Comparison of ENCODE assay signal across 19 cellular contexts in genomic region chr10:132309466-132309865, GRCh38. TPM values are rescaled to one million over a fixed set of nuclear protein-coding genes. Genes with fewer than 3 reads are reported as not detected.
DNase-seq lines count a peak whose midpoint lies in the region; ATAC-seq and TF ChIP-seq lines count a peak whose summit lies in the region.
"Had no signal": no experiment of that assay in that cellular context is flagged by ENCODE, and none has a peak within 500 bp of the region (broad histone marks: within the 10 kb centered on the region; RNA-seq: fewer than 3 reads in every experiment).

No MANE protein-coding gene starts in this region.

- H3K36me3 ChIP-seq in spleen = no peaks in the 10 kb centered on the region
- H3K36me3 ChIP-seq in gastrocnemius medialis = no peaks in the 10 kb centered on the region
- H3K36me3 ChIP-seq: HAP-1, upper lobe of right lung had no signal

- no peak for DNase-seq in activated T-cell treated with anti-CD3 and anti-CD28 coated beads, Interleukin-2, amount 50 U/mL, for 4 hours
- no peak for DNase-seq in activated T-cell treated with anti-CD3 and anti-CD28 coated beads, Interleukin-2, amount 50 U/mL, for 48 hours
- DNase-seq in WTC11 (ENCODE audit: low spot score) (no peak), spleen (peak; percentile 75), DMS79 treated with DMSO at 0.1 percent for 48 hours (lab: John Stamatoyannopoulos, UW) (no peak), gastrocnemius medialis (no peak)
- DNase-seq: activated CD8-positive, alpha-beta memory T cell treated with anti-CD3 and anti-CD28 coated beads, Interleukin-2, amount 10 ng/mL, durations not matched to agents 7 days and 5 days; central memory CD4-positive, alpha-beta T cell; COR-L47; NCI-H1436 treated with DMSO at 0.1 percent for 48 hours; NCI-H226; SW 1271; upper lobe of right lung had no signal

- H3K27me3 ChIP-seq in spleen (replicated peaks in 1 of 7) (peaks cover 0 to 42% (median 0%) of the 10 kb centered on the region in 7 donors), gastrocnemius medialis (peaks cover 7 to 14% (median 12%) of the 10 kb centered on the region in 3 donors)
- H3K27me3 ChIP-seq: upper lobe of right lung had no signal

- CTCF ChIA-PET in WTC11 (lab: Charles Lee) = no interaction called here

- peaks cover 6% of the 10 kb centered on the region for H3K27me3 Mint-ChIP-seq in activated T-cell treated with anti-CD3 and anti-CD28 coated beads, Interleukin-2, amount 50 U/mL, for 4 hours (ENCODE audit: low read depth)
- peaks cover 61% of the 10 kb centered on the region for H3K27me3 Mint-ChIP-seq in WTC11 (ENCODE audit: low read depth)

- H3K4me1 ChIP-seq in spleen (peaks cover 6 to 26% (median 20%) of the 10 kb centered on the region in 6 donors), gastrocnemius medialis (peaks cover 0 to 14% of the 10 kb centered on the region in 2 donors)

- TF ChIP-seq CTCF in WTC11 (IDR thresholded peaks at IDR 0.05) (no peak), spleen (IDR thresholded peaks at IDR 0.05 in 8 of 11, conservative IDR thresholded peaks at IDR 0.05 in 3 of 11) (no peak), gastrocnemius medialis (IDR thresholded peaks at IDR 0.05 in 4 of 5, conservative IDR thresholded peaks at IDR 0.05 in 1 of 5) (no peak)

- intact Hi-C loops in spleen (cut with DNase I; ENCODE audit: low total_unique reads) = no loop called here
- intact Hi-C loops in gastrocnemius medialis (cut with DNase I; ENCODE audit: low total_unique reads) = no loop called here

- in situ Hi-C loops in gastrocnemius medialis (cut with MboI; ENCODE audit: low sequenced_read_pairs in 4 of 4) = no loop called here

- H3K36me3 Mint-ChIP-seq in activated T-cell treated with anti-CD3 and anti-CD28 coated beads, Interleukin-2, amount 50 U/mL, for 4 hours (ENCODE audit: insufficient read depth) = no peaks in the 10 kb centered on the region
- H3K36me3 Mint-ChIP-seq in WTC11 = peaks cover 17% of the 10 kb centered on the region
- H3K36me3 Mint-ChIP-seq: activated CD8-positive, alpha-beta memory T cell treated with anti-CD3 and anti-CD28 coated beads, Interleukin-2, amount 10 ng/mL, durations not matched to agents 7 days and 5 days; stimulated activated memory B cell treated with anti-CD40 and anti-IgM and Interleukin-4, amounts not matched to agents 10 μg/mL and 1 μg/mL and 100 μg/mL, for 72 hours had no signal

- H3K9me3 Mint-ChIP-seq in activated T-cell treated with anti-CD3 and anti-CD28 coated beads, Interleukin-2, amount 50 U/mL, for 4 hours = no peaks in the 10 kb centered on the region
- peaks cover 29% of the 10 kb centered on the region for H3K9me3 Mint-ChIP-seq in WTC11

- no peak overlapping the region for H3K27ac Mint-ChIP-seq in WTC11
- H3K27ac Mint-ChIP-seq: activated CD8-positive, alpha-beta memory T cell treated with anti-CD3 and anti-CD28 coated beads, Interleukin-2, amount 10 ng/mL, durations not matched to agents 7 days and 5 days; stimulated activated memory B cell treated with anti-CD40 and anti-IgM and Interleukin-4, amounts not matched to agents 10 μg/mL and 1 μg/mL and 100 μg/mL, for 72 hours had no signal

- TF ChIP-seq POLR2A in spleen (IDR thresholded peaks at IDR 0.05) (no peak), gastrocnemius medialis (IDR thresholded peaks at IDR 0.05) (no peak)

- WGBS in spleen, 5 donors = 89 to 92% (median 89%) methylated on average over 12 of the region's 12 CpGs

- H3K4me3 Mint-ChIP-seq in activated T-cell treated with anti-CD3 and anti-CD28 coated beads, Interleukin-2, amount 50 U/mL, for 4 hours = peak overlapping the region; percentile 7
- peak overlapping the region; percentile 61 for H3K4me3 Mint-ChIP-seq in WTC11

- no peak overlapping the region for H3K27ac ChIP-seq in spleen
- H3K27ac ChIP-seq in gastrocnemius medialis = no peak overlapping the region

- POLR2A ChIA-PET in WTC11 (lab: Charles Lee) = no interaction called here

- no peak for ATAC-seq in activated T-cell treated with anti-CD3 and anti-CD28 coated beads, Interleukin-2, amount 50 U/mL, for 4 hours
- ATAC-seq in WTC11 = no peak
- no peak for ATAC-seq in gastrocnemius medialis
- no peak for ATAC-seq in GM19023 (IDR thresholded peaks at IDR 0.05; ENCODE audit: unreplicated experiment)
- ATAC-seq: activated CD8-positive, alpha-beta memory T cell treated with anti-CD3 and anti-CD28 coated beads, Interleukin-2, amount 10 ng/mL, durations not matched to agents 7 days and 5 days; GM12878; left lobe of liver; stimulated activated memory B cell treated with anti-CD40 and anti-IgM and Interleukin-4, amounts not matched to agents 10 μg/mL and 1 μg/mL and 100 μg/mL, for 72 hours; upper lobe of right lung had no signal

- H3K4me1 Mint-ChIP-seq in activated T-cell treated with anti-CD3 and anti-CD28 coated beads, Interleukin-2, amount 50 U/mL, for 4 hours (ENCODE audit: low read depth) = peaks cover 11% of the 10 kb centered on the region
- peaks cover 13% of the 10 kb centered on the region for H3K4me1 Mint-ChIP-seq in WTC11

- H3K4me3 ChIP-seq in iPS-18c (ENCODE audit: insufficient read depth, low read depth, low read length) = peak overlapping the region; percentile 3; the same call in 1 of the 2 replicates
- H3K4me3 ChIP-seq in spleen = no peak overlapping the region
- peak overlapping the region in 1 of 4 donors; percentile 89 for H3K4me3 ChIP-seq in gastrocnemius medialis
- H3K4me3 ChIP-seq: GM12878 had no signal

- H3K9me3 ChIP-seq in iPS-18c (ENCODE audit: control insufficient read depth, insufficient read depth, low read length) (peaks cover 5% of the 10 kb centered on the region), spleen (peaks cover 0 to 6% (median 0%) of the 10 kb centered on the region in 8 donors), gastrocnemius medialis (no peaks in the 10 kb centered on the region)
- H3K9me3 ChIP-seq: upper lobe of right lung had no signal

TF ChIP-seq in WTC11, 78 proteins besides CTCF, POLR2A, EP300 and RAD21 (continues in another document):
- TF ChIP-seq, protein P1, sequence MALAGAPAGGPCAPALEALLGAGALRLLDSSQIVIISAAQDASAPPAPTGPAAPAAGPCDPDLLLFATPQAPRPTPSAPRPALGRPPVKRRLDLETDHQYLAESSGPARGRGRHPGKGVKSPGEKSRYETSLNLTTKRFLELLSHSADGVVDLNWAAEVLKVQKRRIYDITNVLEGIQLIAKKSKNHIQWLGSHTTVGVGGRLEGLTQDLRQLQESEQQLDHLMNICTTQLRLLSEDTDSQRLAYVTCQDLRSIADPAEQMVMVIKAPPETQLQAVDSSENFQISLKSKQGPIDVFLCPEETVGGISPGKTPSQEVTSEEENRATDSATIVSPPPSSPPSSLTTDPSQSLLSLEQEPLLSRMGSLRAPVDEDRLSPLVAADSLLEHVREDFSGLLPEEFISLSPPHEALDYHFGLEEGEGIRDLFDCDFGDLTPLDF (CRISPR knock-in tag; IDR thresholded peaks at IDR 0.05) = no peak
- TF ChIP-seq CREM (CRISPR knock-in tag; IDR thresholded peaks at IDR 0.05) (no peak), E2F5 (CRISPR knock-in tag; IDR thresholded peaks at IDR 0.05) (no peak), GTF2I (CRISPR knock-in tag; conservative IDR thresholded peaks at IDR 0.05) (no peak), AR (CRISPR knock-in tag; IDR thresholded peaks at IDR 0.05) (no peak)

RNA-seq across cellular contexts. Expression of gene STK32C, which starts 1.7 kb away (rescaled TPM):
- total RNA-seq in activated T-cell treated with anti-CD3 and anti-CD28 coated beads, Interleukin-2, amount 50 U/mL, for 4 hours = 10 to 100 TPM; 14.8 to 18.0 (median 15.3) TPM
- total RNA-seq in WTC11 (2021) (20.7 to 23.2 TPM (median 22.2 TPM) in 3 replicates), spleen (10 to 100 TPM in 6 of 7 donors, 1 to 10 TPM in 1; 9.6 to 27.8 (median 15.4) TPM), gastrocnemius medialis (10 to 100 TPM in 1 of 4 donors, 1 to 10 TPM in 3; 3.7 to 13.9 (median 6.7) TPM)
- 10 to 100 TPM; 13.2 to 23.8 (median 16.0) TPM for polyA plus RNA-seq in spleen

RNA-seq across cellular contexts. Expression of gene LRRC27, which starts 22.5 kb away (rescaled TPM):
- 1 to 10 TPM in 2 of 3 donors, under 1 TPM in 1; 0.89 to 2.0 (median 1.1) TPM for total RNA-seq in activated T-cell treated with anti-CD3 and anti-CD28 coated beads, Interleukin-2, amount 50 U/mL, for 4 hours
- total RNA-seq in WTC11 (2021) = 4.0 to 4.6 TPM (median 4.4 TPM) in 3 replicates
- 10 to 100 TPM; 11.9 to 29.9 (median 19.4) TPM for total RNA-seq in spleen
- 10 to 100 TPM in 1 of 3 donors, 1 to 10 TPM in 2; 6.1 to 13.0 (median 8.5) TPM for polyA plus RNA-seq in spleen
- total RNA-seq in gastrocnemius medialis = 1 to 10 TPM; 1.0 to 7.0 (median 4.1) TPM
